Comparison of ENCODE assay signal across 8 cellular contexts in genomic region chr3:185934726-185935464, GRCh38. TPM values are rescaled to one million over a fixed set of nuclear protein-coding genes. Genes with fewer than 3 reads are reported as not detected.
DNase-seq lines count a peak whose midpoint lies in the region; TF ChIP-seq lines count a peak whose summit lies in the region.

No MANE protein-coding gene starts in this region.

- no peak for DNase-seq in activated CD4-positive, alpha-beta T cell treated with anti-CD3 and anti-CD28 coated beads, Interleukin-2, amount 10 ng/mL, durations not matched to agents 7 days and 5 days
- no peak for DNase-seq in activated CD4-positive, alpha-beta T cell treated with anti-CD3 and anti-CD28 coated beads, Interleukin-2, amount 50 U/mL, for 1 hour
- no peak for DNase-seq in activated T-helper 1 cell treated with anti-CD3 and anti-CD28 coated beads, Interleukin-12 subunit alpha, Interleukin-12 subunit beta, Interleukin-2, Interleukin-4 antibody, amounts not matched to agents 30 ng/mL and 10 ng/mL and 1 ng/mL, durations not matched to agents 14 hours and 24 hours and 36 hours (ENCODE audit: low spot score)
- no peak for DNase-seq in immature natural killer cell
- DNase-seq in thyroid gland, result no peak
- no peak for DNase-seq in GM13977 (ENCODE audit: low spot score)
- no peak for DNase-seq in GM10266 (ENCODE audit: extremely low spot score)
- no peak for DNase-seq in NCI-H446 treated with DMSO at 0.1 percent for 48 hours (lab: John Stamatoyannopoulos, UW)

- peak overlapping the region; percentile 100 for H3K27ac Mint-ChIP-seq in activated CD4-positive, alpha-beta T cell treated with anti-CD3 and anti-CD28 coated beads, Interleukin-2, amount 10 ng/mL, durations not matched to agents 7 days and 5 days
- H3K27ac Mint-ChIP-seq in activated T-helper 1 cell treated with anti-CD3 and anti-CD28 coated beads, Interleukin-12 subunit alpha, Interleukin-12 subunit beta, Interleukin-2, Interleukin-4 antibody, amounts not matched to agents 30 ng/mL and 10 ng/mL and 1 ng/mL, durations not matched to agents 14 hours and 24 hours and 36 hours, result peak overlapping the region; percentile 99
- H3K27ac Mint-ChIP-seq in immature natural killer cell, result peak overlapping the region; percentile 6 to 100 (median 100)

- H3K4me1 ChIP-seq in thyroid gland, result peaks cover 30 to 38% of the 10 kb centered on the region in 2 donors

- CTCF ChIA-PET in activated CD4-positive, alpha-beta T cell treated with anti-CD3 and anti-CD28 coated beads, Interleukin-2, amount 10 ng/mL, durations not matched to agents 7 days and 5 days (lab: Charles Lee), result interaction anchor here (1.0 kb wide), 1 partner anchor 8 kb away, joined by 3 read pairs; no protein-coding TSS in a partner anchor

- no peaks in the 10 kb centered on the region for H3K27me3 ChIP-seq in thyroid gland

- in situ Hi-C loops in GM13977 (cut with MboI; ENCODE audit: low pct_unique_long_range_greater_than_20kb, low sequenced_read_pairs, unreplicated experiment), result no loop called here

- peak overlapping the region; percentile 100 for H3K4me3 Mint-ChIP-seq in activated CD4-positive, alpha-beta T cell treated with anti-CD3 and anti-CD28 coated beads, Interleukin-2, amount 10 ng/mL, durations not matched to agents 7 days and 5 days
- H3K4me3 Mint-ChIP-seq in activated T-helper 1 cell treated with anti-CD3 and anti-CD28 coated beads, Interleukin-12 subunit alpha, Interleukin-12 subunit beta, Interleukin-2, Interleukin-4 antibody, amounts not matched to agents 30 ng/mL and 10 ng/mL and 1 ng/mL, durations not matched to agents 14 hours and 24 hours and 36 hours, result peak overlapping the region; percentile 97
- H3K4me3 Mint-ChIP-seq in immature natural killer cell, result peak overlapping the region; percentile 100

- POLR2A ChIA-PET in activated CD4-positive, alpha-beta T cell treated with anti-CD3 and anti-CD28 coated beads, Interleukin-2, amount 10 ng/mL, durations not matched to agents 7 days and 5 days (lab: Charles Lee), result no interaction called here

- WGBS in thyroid gland, 2 donors, result 2 to 4% methylated on average over 8 of the region's 8 CpGs

- no peak for TF ChIP-seq POLR2A in thyroid gland (IDR thresholded peaks at IDR 0.05)

- H3K36me3 ChIP-seq in thyroid gland, result no peaks in the 10 kb centered on the region

- peaks cover 53% of the 10 kb centered on the region for H3K4me1 Mint-ChIP-seq in activated CD4-positive, alpha-beta T cell treated with anti-CD3 and anti-CD28 coated beads, Interleukin-2, amount 10 ng/mL, durations not matched to agents 7 days and 5 days
- peaks cover 66% of the 10 kb centered on the region for H3K4me1 Mint-ChIP-seq in activated T-helper 1 cell treated with anti-CD3 and anti-CD28 coated beads, Interleukin-12 subunit alpha, Interleukin-12 subunit beta, Interleukin-2, Interleukin-4 antibody, amounts not matched to agents 30 ng/mL and 10 ng/mL and 1 ng/mL, durations not matched to agents 14 hours and 24 hours and 36 hours (ENCODE audit: low read depth)
- peaks cover 71 to 81% of the 10 kb centered on the region in 2 donors for H3K4me1 Mint-ChIP-seq in immature natural killer cell

- H3K9me3 ChIP-seq in thyroid gland, result no peaks in the 10 kb centered on the region

- peaks cover 72% of the 10 kb centered on the region for H3K36me3 Mint-ChIP-seq in activated CD4-positive, alpha-beta T cell treated with anti-CD3 and anti-CD28 coated beads, Interleukin-2, amount 10 ng/mL, durations not matched to agents 7 days and 5 days (ENCODE audit: low read depth)
- peaks cover 63% of the 10 kb centered on the region for H3K36me3 Mint-ChIP-seq in activated T-helper 1 cell treated with anti-CD3 and anti-CD28 coated beads, Interleukin-12 subunit alpha, Interleukin-12 subunit beta, Interleukin-2, Interleukin-4 antibody, amounts not matched to agents 30 ng/mL and 10 ng/mL and 1 ng/mL, durations not matched to agents 14 hours and 24 hours and 36 hours (ENCODE audit: low read depth)
- H3K36me3 Mint-ChIP-seq in immature natural killer cell, result peaks cover 3 to 13% (median 12%) of the 10 kb centered on the region in 3 donors

- intact Hi-C loops in activated T-helper 1 cell treated with anti-CD3 and anti-CD28 coated beads, Interleukin-12 subunit alpha, Interleukin-12 subunit beta, Interleukin-2, Interleukin-4 antibody, amounts not matched to agents 30 ng/mL and 10 ng/mL and 1 ng/mL, durations not matched to agents 14 hours and 24 hours and 36 hours (cut with micrococcal nuclease), result loop anchor here (2.0 to 10.0 kb wide), 7 partner anchors 16 to 1200 kb away; partner anchors contain the start of genes RFC4, RPL39L, ST6GAL1 and TMEM41A
- intact Hi-C loops in thyroid gland (cut with DNase I), result loop anchor here (10.0 kb wide), 1 partner anchor 110 kb away; the partner anchor contains the start of gene IGF2BP2

- TF ChIP-seq CTCF in thyroid gland (IDR thresholded peaks at IDR 0.05) (no peak), GM13977 (IDR thresholded peaks at IDR 0.05; ENCODE audit: extremely low read depth, insufficient read depth, missing control alignments) (no peak), GM10266 (IDR thresholded peaks at IDR 0.05; ENCODE audit: control insufficient read depth, insufficient read depth, low read depth, missing control alignments) (no peak)

- H3K9me3 Mint-ChIP-seq in activated CD4-positive, alpha-beta T cell treated with anti-CD3 and anti-CD28 coated beads, Interleukin-2, amount 10 ng/mL, durations not matched to agents 7 days and 5 days, result peaks cover 3% of the 10 kb centered on the region
- H3K9me3 Mint-ChIP-seq in activated T-helper 1 cell treated with anti-CD3 and anti-CD28 coated beads, Interleukin-12 subunit alpha, Interleukin-12 subunit beta, Interleukin-2, Interleukin-4 antibody, amounts not matched to agents 30 ng/mL and 10 ng/mL and 1 ng/mL, durations not matched to agents 14 hours and 24 hours and 36 hours, result peaks cover 4% of the 10 kb centered on the region
- no peaks in the 10 kb centered on the region for H3K9me3 Mint-ChIP-seq in immature natural killer cell

- H3K27me3 Mint-ChIP-seq in activated CD4-positive, alpha-beta T cell treated with anti-CD3 and anti-CD28 coated beads, Interleukin-2, amount 10 ng/mL, durations not matched to agents 7 days and 5 days, result peaks cover 2% of the 10 kb centered on the region
- H3K27me3 Mint-ChIP-seq in activated T-helper 1 cell treated with anti-CD3 and anti-CD28 coated beads, Interleukin-12 subunit alpha, Interleukin-12 subunit beta, Interleukin-2, Interleukin-4 antibody, amounts not matched to agents 30 ng/mL and 10 ng/mL and 1 ng/mL, durations not matched to agents 14 hours and 24 hours and 36 hours (ENCODE audit: insufficient read depth), result peaks cover 4% of the 10 kb centered on the region
- H3K27me3 Mint-ChIP-seq in immature natural killer cell (ENCODE audit: low read depth in 3 of 3), result peaks cover 16 to 29% (median 19%) of the 10 kb centered on the region in 3 donors

- peak overlapping the region; percentile 100 for H3K27ac ChIP-seq in thyroid gland

- H3K4me3 ChIP-seq in thyroid gland (replicated peaks in 1 of 3), result peak overlapping the region in 2 of 3 donors; percentile 95

RNA-seq across cellular contexts. Expression of gene TRA2B, which starts 2.9 kb away (rescaled TPM):
- total RNA-seq in activated CD4-positive, alpha-beta T cell treated with anti-CD3 and anti-CD28 coated beads, Interleukin-2, amount 10 ng/mL, durations not matched to agents 7 days and 5 days, result 100 to 1,000 TPM; 224 to 284 TPM
- 279 and 312 TPM in 2 replicates for total RNA-seq in activated T-helper 1 cell treated with anti-CD3 and anti-CD28 coated beads, Interleukin-12 subunit alpha, Interleukin-12 subunit beta, Interleukin-2, Interleukin-4 antibody, amounts not matched to agents 30 ng/mL and 10 ng/mL and 1 ng/mL, durations not matched to agents 14 hours and 24 hours and 36 hours
- polyA plus RNA-seq in immature natural killer cell, result 100 to 1,000 TPM; 133 to 223 (median 191) TPM
- total RNA-seq in thyroid gland, result 100 to 1,000 TPM; 162 to 237 (median 202) TPM
